ENCODE assay signal across 8 cellular contexts in the genomic region with DNA sequence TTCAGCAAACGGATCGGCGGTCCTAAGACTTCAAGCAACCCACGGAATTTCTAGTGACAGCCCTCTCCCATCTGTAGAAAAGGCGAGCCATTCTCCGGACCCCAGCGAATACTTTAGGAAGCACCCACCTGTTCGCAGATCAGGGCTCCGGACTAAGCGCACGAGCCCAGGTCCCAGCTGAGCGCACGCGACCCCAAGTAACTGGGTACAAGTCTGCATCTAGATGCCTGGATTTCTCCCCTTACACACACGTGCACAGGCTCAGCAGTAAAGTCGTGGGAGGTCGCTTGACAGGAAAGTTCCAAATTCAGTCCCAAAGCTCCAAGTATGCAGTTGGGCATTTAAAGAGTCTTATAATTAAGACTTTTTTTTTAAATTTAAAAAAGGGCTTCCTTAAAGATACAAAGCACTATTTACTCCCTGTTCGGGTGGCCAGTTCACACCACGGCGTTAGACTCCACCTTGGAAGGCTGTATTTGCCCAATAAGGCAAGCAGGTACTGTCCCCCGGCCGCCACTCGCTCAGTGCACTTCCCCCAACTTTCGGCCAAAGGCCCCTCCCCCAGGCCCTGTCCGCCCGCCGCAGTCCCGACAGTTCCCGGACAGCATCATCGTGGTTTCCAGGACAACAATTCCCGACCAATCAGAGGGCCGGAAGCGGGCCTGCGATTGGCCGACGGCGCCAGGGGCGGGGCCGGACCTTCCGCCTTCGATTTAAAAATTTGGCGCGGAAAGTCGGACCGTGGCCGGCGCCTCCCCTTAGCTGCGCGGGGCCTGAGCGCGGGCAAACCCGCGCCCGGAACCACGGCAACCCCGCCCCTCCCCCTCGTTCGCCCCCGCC. TPM values are rescaled to one million over a fixed set of nuclear protein-coding genes. Genes with fewer than 3 reads are reported as not detected.
DNase-seq lines count a peak whose midpoint lies in the region; ATAC-seq and TF ChIP-seq lines count a peak whose summit lies in the region.

A gene with protein sequence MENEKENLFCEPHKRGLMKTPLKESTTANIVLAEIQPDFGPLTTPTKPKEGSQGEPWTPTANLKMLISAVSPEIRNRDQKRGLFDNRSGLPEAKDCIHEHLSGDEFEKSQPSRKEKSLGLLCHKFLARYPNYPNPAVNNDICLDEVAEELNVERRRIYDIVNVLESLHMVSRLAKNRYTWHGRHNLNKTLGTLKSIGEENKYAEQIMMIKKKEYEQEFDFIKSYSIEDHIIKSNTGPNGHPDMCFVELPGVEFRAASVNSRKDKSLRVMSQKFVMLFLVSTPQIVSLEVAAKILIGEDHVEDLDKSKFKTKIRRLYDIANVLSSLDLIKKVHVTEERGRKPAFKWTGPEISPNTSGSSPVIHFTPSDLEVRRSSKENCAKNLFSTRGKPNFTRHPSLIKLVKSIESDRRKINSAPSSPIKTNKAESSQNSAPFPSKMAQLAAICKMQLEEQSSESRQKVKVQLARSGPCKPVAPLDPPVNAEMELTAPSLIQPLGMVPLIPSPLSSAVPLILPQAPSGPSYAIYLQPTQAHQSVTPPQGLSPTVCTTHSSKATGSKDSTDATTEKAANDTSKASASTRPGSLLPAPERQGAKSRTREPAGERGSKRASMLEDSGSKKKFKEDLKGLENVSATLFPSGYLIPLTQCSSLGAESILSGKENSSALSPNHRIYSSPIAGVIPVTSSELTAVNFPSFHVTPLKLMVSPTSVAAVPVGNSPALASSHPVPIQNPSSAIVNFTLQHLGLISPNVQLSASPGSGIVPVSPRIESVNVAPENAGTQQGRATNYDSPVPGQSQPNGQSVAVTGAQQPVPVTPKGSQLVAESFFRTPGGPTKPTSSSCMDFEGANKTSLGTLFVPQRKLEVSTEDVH (minus strand): TSS at position 526 of the 840 bp plus-strand sequence. CDS start 824 bp downstream, outside the sequence.

- no peak for TF ChIP-seq CTCF in LNCaP clone FGC (IDR thresholded peaks at IDR 0.05; ENCODE audit: control insufficient read depth, extremely low read depth, insufficient read depth)

- H3K4me3 ChIP-seq in LNCaP clone FGC (ENCODE audit: low read depth, low read length) = peak within 1 kb of the TSS; percentile 78

- peaks cover 20% of the 10 kb centered on the region for H3K36me3 Mint-ChIP-seq in activated T-helper 1 cell treated with anti-CD3 and anti-CD28 coated beads, Interleukin-12 subunit alpha, Interleukin-12 subunit beta, Interleukin-2, Interleukin-4 antibody, amounts not matched to agents 30 ng/mL and 10 ng/mL and 1 ng/mL, durations not matched to agents 14 hours and 24 hours and 36 hours (ENCODE audit: low read depth)
- peaks cover 5% of the 10 kb centered on the region for H3K36me3 Mint-ChIP-seq in natural killer cell treated with Interleukin-12 subunit alpha and Interleukin-12 subunit beta and Interleukin-15 and Interleukin-18, amount 100 ng/mL, for 72 hours

- H3K4me1 Mint-ChIP-seq in activated T-helper 1 cell treated with anti-CD3 and anti-CD28 coated beads, Interleukin-12 subunit alpha, Interleukin-12 subunit beta, Interleukin-2, Interleukin-4 antibody, amounts not matched to agents 30 ng/mL and 10 ng/mL and 1 ng/mL, durations not matched to agents 14 hours and 24 hours and 36 hours (ENCODE audit: low read depth) = peaks cover 46% of the 10 kb centered on the region
- H3K4me1 Mint-ChIP-seq in natural killer cell treated with Interleukin-12 subunit alpha and Interleukin-12 subunit beta and Interleukin-15 and Interleukin-18, amount 100 ng/mL, for 72 hours (ENCODE audit: low read depth in 2 of 2) = peaks cover 7 to 15% of the 10 kb centered on the region in 2 donors

- peak within 1 kb of the TSS; percentile 96 for H3K4me3 Mint-ChIP-seq in activated T-helper 1 cell treated with anti-CD3 and anti-CD28 coated beads, Interleukin-12 subunit alpha, Interleukin-12 subunit beta, Interleukin-2, Interleukin-4 antibody, amounts not matched to agents 30 ng/mL and 10 ng/mL and 1 ng/mL, durations not matched to agents 14 hours and 24 hours and 36 hours
- H3K4me3 Mint-ChIP-seq in natural killer cell treated with Interleukin-12 subunit alpha and Interleukin-12 subunit beta and Interleukin-15 and Interleukin-18, amount 100 ng/mL, for 72 hours = peak within 1 kb of the TSS; percentile 96

- peak; percentile 93 to 95 for ATAC-seq in natural killer cell treated with Interleukin-12 subunit alpha and Interleukin-12 subunit beta and Interleukin-15 and Interleukin-18, amount 100 ng/mL, for 72 hours

- peak within 1 kb of the TSS; percentile 89 for H3K27ac Mint-ChIP-seq in activated T-helper 1 cell treated with anti-CD3 and anti-CD28 coated beads, Interleukin-12 subunit alpha, Interleukin-12 subunit beta, Interleukin-2, Interleukin-4 antibody, amounts not matched to agents 30 ng/mL and 10 ng/mL and 1 ng/mL, durations not matched to agents 14 hours and 24 hours and 36 hours
- H3K27ac Mint-ChIP-seq in natural killer cell treated with Interleukin-12 subunit alpha and Interleukin-12 subunit beta and Interleukin-15 and Interleukin-18, amount 100 ng/mL, for 72 hours = peak within 1 kb of the TSS in 1 of 2 donors; percentile 46

- intact Hi-C loops in activated T-helper 1 cell treated with anti-CD3 and anti-CD28 coated beads, Interleukin-12 subunit alpha, Interleukin-12 subunit beta, Interleukin-2, Interleukin-4 antibody, amounts not matched to agents 30 ng/mL and 10 ng/mL and 1 ng/mL, durations not matched to agents 14 hours and 24 hours and 36 hours (cut with micrococcal nuclease) = loop anchor here (1.0 to 10.0 kb wide), 11 partner anchors 78 to 1227 kb away; partner anchors contain the start of genes GTF2H1, HPS5, HTATIP2 and LDHA

- peaks cover 15% of the 10 kb centered on the region for H3K27me3 Mint-ChIP-seq in activated T-helper 1 cell treated with anti-CD3 and anti-CD28 coated beads, Interleukin-12 subunit alpha, Interleukin-12 subunit beta, Interleukin-2, Interleukin-4 antibody, amounts not matched to agents 30 ng/mL and 10 ng/mL and 1 ng/mL, durations not matched to agents 14 hours and 24 hours and 36 hours (ENCODE audit: insufficient read depth)
- peaks cover 11 to 18% of the 10 kb centered on the region in 2 donors for H3K27me3 Mint-ChIP-seq in natural killer cell treated with Interleukin-12 subunit alpha and Interleukin-12 subunit beta and Interleukin-15 and Interleukin-18, amount 100 ng/mL, for 72 hours

- no peaks in the 10 kb centered on the region for H3K9me3 Mint-ChIP-seq in activated T-helper 1 cell treated with anti-CD3 and anti-CD28 coated beads, Interleukin-12 subunit alpha, Interleukin-12 subunit beta, Interleukin-2, Interleukin-4 antibody, amounts not matched to agents 30 ng/mL and 10 ng/mL and 1 ng/mL, durations not matched to agents 14 hours and 24 hours and 36 hours
- H3K9me3 Mint-ChIP-seq in natural killer cell treated with Interleukin-12 subunit alpha and Interleukin-12 subunit beta and Interleukin-15 and Interleukin-18, amount 100 ng/mL, for 72 hours = no peaks in the 10 kb centered on the region

- DNase-seq in Daoy (ENCODE audit: low read depth) = peak; percentile 96
- peak; percentile 96 for DNase-seq in H4 (ENCODE audit: low spot score)
- peak; percentile 86 for DNase-seq in LNCaP clone FGC (ENCODE audit: low read depth)
- DNase-seq in RPMI8226 = peak; percentile 96
- peak; percentile 92 for DNase-seq in activated T-helper 1 cell treated with anti-CD3 and anti-CD28 coated beads, Interleukin-12 subunit alpha, Interleukin-12 subunit beta, Interleukin-2, Interleukin-4 antibody, amounts not matched to agents 30 ng/mL and 10 ng/mL and 1 ng/mL, durations not matched to agents 14 hours and 24 hours and 36 hours (ENCODE audit: low spot score)
- DNase-seq in fibroblast of peridontal ligament (ENCODE audit: extremely low read depth) = peak; percentile 87
- DNase-seq in natural killer cell treated with Interleukin-12 subunit alpha and Interleukin-12 subunit beta and Interleukin-15 and Interleukin-18, amount 100 ng/mL, for 72 hours (ENCODE audit: low spot score) = peak; percentile 96
- peak; percentile 78 for DNase-seq in stimulated activated naive CD4-positive, alpha-beta T cell treated with Interleukin-2 at 50 U/mL for 16 hours (lab: John Stamatoyannopoulos, UW)

RNA-seq across cellular contexts. Expression of the gene that starts here (rescaled TPM):
- total RNA-seq in Daoy (2014; rRNA removed; shearing (Covaris generic)) = 5.2 and 7.7 TPM in 2 replicates
- total RNA-seq in H4 (2014; rRNA removed; shearing (Covaris generic)) = 4.0 and 7.7 TPM in 2 replicates
- total RNA-seq in activated T-helper 1 cell treated with anti-CD3 and anti-CD28 coated beads, Interleukin-12 subunit alpha, Interleukin-12 subunit beta, Interleukin-2, Interleukin-4 antibody, amounts not matched to agents 30 ng/mL and 10 ng/mL and 1 ng/mL, durations not matched to agents 14 hours and 24 hours and 36 hours = 25.6 and 28.2 TPM in 2 replicates
- 10 to 100 TPM; 12.0 to 22.3 TPM for total RNA-seq in natural killer cell treated with Interleukin-12 subunit alpha and Interleukin-12 subunit beta and Interleukin-15 and Interleukin-18, amount 100 ng/mL, for 72 hours

Comparison
In these comparisons a context has a peak if more than half of its experiments do, and no peak if none do; other contexts are left out.
1. Peak in every context shown above with its lines: DNase-seq, ATAC-seq and H3K4me3 ChIP-seq.